Comparison of ENCODE assay signal across 20 cellular contexts in genomic region chr2:74736589-74736988, GRCh38.
"Had no signal": no experiment of that assay in that cellular context is flagged by ENCODE, and none has a peak within 500 bp of the region (broad histone marks: within the 10 kb centered on the region; RNA-seq: fewer than 3 reads in every experiment).

No MANE protein-coding gene starts in this region.

- H3K27me3 Mint-ChIP-seq: stimulated activated naive CD8-positive, alpha-beta T cell treated with anti-CD3 and anti-CD28 coated beads, Interleukin-15, amount 100 ng/mL, for 72 hours had no signal

- H3K4me3 Mint-ChIP-seq: naive thymus-derived CD8-positive, alpha-beta T cell; nephron progenitor cell; stimulated activated naive CD8-positive, alpha-beta T cell treated with anti-CD3 and anti-CD28 coated beads, Interleukin-15, amount 100 ng/mL, for 72 hours had no signal

- H3K4me3 ChIP-seq: gastrocnemius medialis, lower lobe of right lung, prostate gland, right atrium auricular region, sigmoid colon, suprapubic skin, transverse colon, vagina had no signal

- H3K4me1 ChIP-seq: prostate gland had no signal

- DNase-seq: cortex of kidney; foreskin fibroblast; gastrocnemius medialis; head of caudate nucleus; left ventricle myocardium superior; lower lobe of right lung; naive thymus-derived CD8-positive, alpha-beta T cell; nephron progenitor cell; nucleus accumbens; sigmoid colon; stimulated activated CD4-positive, alpha-beta T cell treated with anti-CD3 and anti-CD28 coated beads, Interleukin-2, amount 100 ng/mL, for 48 hours; stimulated activated CD8-positive, alpha-beta memory T cell treated with anti-CD3 and anti-CD28 coated beads, Interleukin-4, amount 100 ng/mL, for 48 hours; stimulated activated naive CD4-positive, alpha-beta T cell; stimulated activated naive CD8-positive, alpha-beta T cell treated with anti-CD3 and anti-CD28 coated beads, Interleukin-15, amount 100 ng/mL, for 72 hours; transverse colon had no signal

- ATAC-seq: esophagus mucosa; gastrocnemius medialis; left ventricle myocardium superior; lower lobe of right lung; naive thymus-derived CD8-positive, alpha-beta T cell; stimulated activated naive CD8-positive, alpha-beta T cell treated with anti-CD3 and anti-CD28 coated beads, Interleukin-15, amount 100 ng/mL, for 72 hours had no signal

- H3K27ac ChIP-seq: gastrocnemius medialis, lower lobe of right lung, prostate gland, right atrium auricular region, sigmoid colon, suprapubic skin, transverse colon, vagina had no signal

- H3K27me3 ChIP-seq: gastrocnemius medialis, right atrium auricular region, sigmoid colon, suprapubic skin, transverse colon, vagina had no signal

- H3K27ac Mint-ChIP-seq: naive thymus-derived CD8-positive, alpha-beta T cell; nephron progenitor cell; stimulated activated naive CD8-positive, alpha-beta T cell treated with anti-CD3 and anti-CD28 coated beads, Interleukin-15, amount 100 ng/mL, for 72 hours had no signal

- H3K9me3 ChIP-seq: gastrocnemius medialis, prostate gland, suprapubic skin, vagina had no signal

- H3K36me3 ChIP-seq: gastrocnemius medialis, lower lobe of right lung, prostate gland, right atrium auricular region, sigmoid colon, suprapubic skin, transverse colon, vagina had no signal
